1 cellular context compared by ENCODE assay signal in genomic region chr3:52685705-52686691, GRCh38.
TF ChIP-seq lines count a peak whose summit lies in the region.

GNL3 (plus strand) TSS chr3:52686032; CDS start chr3:52686093, 61 bp downstream.
PBRM1 (minus strand) TSS chr3:52685913.

TF ChIP-seq in HepG2, 621 proteins besides CTCF, POLR2A, EP300 and RAD21 (continued from another document and continues in another):
- peak; percentile 71; the same call in 1 of the 2 replicates for TF ChIP-seq ZNF142 (CRISPR knock-in tag; IDR thresholded peaks at IDR 0.05)
- no peak for TF ChIP-seq PCBP1 (IDR thresholded peaks at IDR 0.05; ENCODE audit: borderline replicate concordance, low read depth, low read length)
- 0 out of 2 replicates have a peak, but pooled peaks have one; percentile 83 for TF ChIP-seq ZSCAN31 (CRISPR knock-in tag; IDR thresholded peaks at IDR 0.05; ENCODE audit: low read depth)
- peak; percentile 87 for TF ChIP-seq ARNTL (CRISPR knock-in tag; IDR thresholded peaks at IDR 0.05)
- no peak for TF ChIP-seq AKNA (CRISPR knock-in tag; IDR thresholded peaks at IDR 0.05; ENCODE audit: borderline replicate concordance)
- no peak for TF ChIP-seq ZNF343 (CRISPR knock-in tag; IDR thresholded peaks at IDR 0.05)
- peak; percentile 74 for TF ChIP-seq GATAD2A (CRISPR knock-in tag; IDR thresholded peaks at IDR 0.05)
- TF ChIP-seq HNF1A (IDR thresholded peaks at IDR 0.05; ENCODE audit: low read depth) = no peak
- peak; percentile 49; the same call in 1 of the 2 replicates for TF ChIP-seq HNF1A (CRISPR knock-in tag; IDR thresholded peaks at IDR 0.05; ENCODE audit: borderline replicate concordance)
- TF ChIP-seq ZNF367 (CRISPR knock-in tag; IDR thresholded peaks at IDR 0.05; ENCODE audit: borderline replicate concordance) = no peak
- no peak for TF ChIP-seq JDP2 (CRISPR knock-in tag; IDR thresholded peaks at IDR 0.05; ENCODE audit: borderline replicate concordance)
- peak; percentile 94 for TF ChIP-seq ATF2 (CRISPR knock-in tag; IDR thresholded peaks at IDR 0.05)
- peak; percentile 90; the same call in 1 of the 2 replicates for TF ChIP-seq ZNF354B (CRISPR knock-in tag; IDR thresholded peaks at IDR 0.05)
- TF ChIP-seq ZNF350 (CRISPR knock-in tag; IDR thresholded peaks at IDR 0.05; ENCODE audit: borderline replicate concordance, low read depth) = peak; percentile 73
- TF ChIP-seq DBP (CRISPR knock-in tag; IDR thresholded peaks at IDR 0.05; ENCODE audit: not compliant biosample characterization) = peak; percentile 55
- TF ChIP-seq MTERF4 (CRISPR knock-in tag; IDR thresholded peaks at IDR 0.05) = peak; percentile 83
- TF ChIP-seq ARID5B (CRISPR knock-in tag; IDR thresholded peaks at IDR 0.05) = peak; percentile 77; the same call in 1 of the 2 replicates
- peak; percentile 68; the same call in 1 of the 2 replicates for TF ChIP-seq SIX4 (CRISPR knock-in tag; IDR thresholded peaks at IDR 0.05)
- no peak for TF ChIP-seq LCORL (IDR thresholded peaks at IDR 0.05)
- peak; percentile 53; the same call in 1 of the 2 replicates for TF ChIP-seq LCORL (CRISPR knock-in tag; IDR thresholded peaks at IDR 0.05)
- no peak; the same call in 1 of the 2 replicates for TF ChIP-seq HOMEZ (CRISPR knock-in tag; IDR thresholded peaks at IDR 0.05; ENCODE audit: low read depth)
- TF ChIP-seq ZNF749 (CRISPR knock-in tag; IDR thresholded peaks at IDR 0.05; ENCODE audit: borderline replicate concordance) = peak; percentile 94
- TF ChIP-seq ZNF331 (CRISPR knock-in tag; IDR thresholded peaks at IDR 0.05) = peak; percentile 68; the same call in 1 of the 2 replicates
- no peak for TF ChIP-seq ZNF484 (CRISPR knock-in tag; IDR thresholded peaks at IDR 0.05; ENCODE audit: borderline replicate concordance, low read depth)
- peak; percentile 80; the same call in 1 of the 2 replicates for TF ChIP-seq IRX3 (CRISPR knock-in tag; IDR thresholded peaks at IDR 0.05; ENCODE audit: borderline replicate concordance, low read depth)
- TF ChIP-seq ZSCAN25 (CRISPR knock-in tag; IDR thresholded peaks at IDR 0.05) = peak; percentile 81
